In genomic region chr14:77424862-77425261, GRCh38 we compare ENCODE assay signal across 25 cellular contexts. TPM values are rescaled to one million over a fixed set of nuclear protein-coding genes. Genes with fewer than 3 reads are reported as not detected.
"Had no signal": no experiment of that assay in that cellular context is flagged by ENCODE, and none has a peak within 500 bp of the region (broad histone marks: within the 10 kb centered on the region; RNA-seq: fewer than 3 reads in every experiment).

No MANE protein-coding gene starts in this region.

- H3K4me3 ChIP-seq: MG63, SJSA1, SK-N-MC had no signal

- DNase-seq: IMR-90, Karpas-422, KG1, MG63, NCI-H1092, NCI-H1105 treated with DMSO at 0.1 percent for 48 hours, NCI-H1417 treated with DMSO at 0.1 percent for 48 hours, NCI-H146, NCI-H1694 treated with DMSO at 0.1 percent for 48 hours, NCI-H2029, NCI-H2081 treated with DMSO at 0.1 percent for 48 hours, NCI-H2171, NCI-H226, NCI-H446, NCI-H510A, NCI-H524 treated with DMSO at 0.1 percent for 48 hours, NCI-H69, NCI-H774, Right ventricle myocardium superior, RPMI8226, SIG-M5 had no signal

- ATAC-seq: HepG2 had no signal

- H3K27ac ChIP-seq: SJSA1, SK-N-MC had no signal

- H3K36me3 ChIP-seq: MG63 had no signal

- H3K4me1 ChIP-seq: SJSA1 had no signal

- H3K27me3 ChIP-seq: MG63, SJSA1 had no signal

- H3K9me3 ChIP-seq: MG63, SJSA1 had no signal

RNA-seq across cellular contexts. Expression of gene NOXRED1, which starts 1.5 kb away (rescaled TPM):
- total RNA-seq: HT-29, Right ventricle myocardium superior, SJSA1 had no signal

RNA-seq across cellular contexts. Expression of gene SAMD15, which starts 47.7 kb away (rescaled TPM):
- total RNA-seq: Right ventricle myocardium superior had no signal
